1 cellular context compared by ENCODE assay signal in genomic region chr5:40167283-40167682, GRCh38.
TF ChIP-seq lines count a peak whose summit lies in the region.

No MANE protein-coding gene starts in this region.

TF ChIP-seq in HepG2, 621 proteins besides CTCF, POLR2A, EP300 and RAD21 (continued from another document):
- no peak for TF ChIP-seq HOMEZ (CRISPR knock-in tag; IDR thresholded peaks at IDR 0.05; ENCODE audit: low read depth)
